Comparison of ENCODE assay signal across 21 cellular contexts in the genomic region with DNA sequence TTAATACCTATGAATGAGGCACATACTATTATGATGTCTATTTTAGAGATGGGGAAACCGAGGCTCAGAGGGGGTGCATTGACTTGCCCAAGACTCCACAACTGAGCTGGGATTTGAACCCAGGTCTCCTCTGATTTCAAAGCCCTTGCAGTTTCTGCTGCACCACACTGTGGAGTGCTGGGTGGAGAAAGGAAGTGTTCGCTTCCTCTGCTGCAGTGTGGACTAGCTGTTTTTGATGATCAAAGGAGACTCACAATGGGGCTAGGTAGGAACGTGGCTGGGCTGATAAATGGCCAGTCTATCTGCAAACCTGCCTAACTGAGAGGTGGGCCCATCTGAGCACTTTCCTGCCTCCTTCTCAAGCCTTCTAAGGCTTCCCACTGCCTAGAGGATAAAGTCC.
A peak's percentile ranks its signal among the peaks of the same experiment; 100 is the strongest.
DNase-seq lines count a peak whose midpoint lies in the region; ATAC-seq and TF ChIP-seq lines count a peak whose summit lies in the region.
"Had no signal": no experiment of that assay in that cellular context is flagged by ENCODE, and none has a peak within 500 bp of the region (broad histone marks: within the 10 kb centered on the region; RNA-seq: fewer than 3 reads in every experiment).

No MANE protein-coding gene starts in this region.

- H3K4me1 Mint-ChIP-seq in CD14-positive monocyte = peaks cover 79% of the 10 kb centered on the region
- H3K4me1 Mint-ChIP-seq in CD4-positive, alpha-beta memory T cell = peaks cover 29 to 49% (median 42%) of the 10 kb centered on the region in 4 donors
- peaks cover 60% of the 10 kb centered on the region for H3K4me1 Mint-ChIP-seq in T-helper 17 cell

- H3K4me3 ChIP-seq in CD4-positive, alpha-beta memory T cell (ENCODE audit: low read length in 2 of 2) = peak overlapping the region in 1 of 2 donors; percentile 4
- H3K4me3 ChIP-seq in left lung = no peak overlapping the region
- no peak overlapping the region for H3K4me3 ChIP-seq in uterus
- H3K4me3 ChIP-seq: GM12878, left ventricle myocardium inferior, SJSA1, suprapubic skin had no signal

- H3K27ac Mint-ChIP-seq in CD14-positive monocyte (peak overlapping the region; percentile 95 to 99 (median 97)), T-helper 17 cell (peak overlapping the region; percentile 74)
- peak overlapping the region; percentile 14 to 94 (median 77) for H3K27ac Mint-ChIP-seq in CD4-positive, alpha-beta memory T cell
- H3K27ac Mint-ChIP-seq: activated naive CD4-positive, alpha-beta T cell treated with anti-CD3 and anti-CD28 coated beads, Interleukin-2, amount 50 U/mL, for 24 hours; activated T-cell treated with anti-CD3 and anti-CD28 coated beads, Interleukin-2, amount 50 U/mL, for 72 hours; immature natural killer cell; mesothelial cell of epicardium; natural killer cell treated with Interleukin-12 subunit alpha and Interleukin-12 subunit beta and Interleukin-15 and Interleukin-18, amount 100 ng/mL, for 72 hours had no signal

- POLR2A ChIA-PET in CD4-positive, alpha-beta memory T cell (lab: Charles Lee; ENCODE audit: partially characterized antibody) = interaction anchor here (1.6 to 2.0 kb wide), 2 partner anchors 9 to 159 kb away, joined by 4 to 7 read pairs; no protein-coding TSS in a partner anchor

- DNase-seq in CD14-positive monocyte (ENCODE audit: low spot score) (no peak), T-helper 17 cell (no peak), left lung (no peak), uterus (no peak), occipital lobe (lab: John Stamatoyannopoulos, UW) (no peak)
- DNase-seq in CD4-positive, alpha-beta memory T cell = peak in 1 of 5 donors; percentile 6
- DNase-seq in stimulated activated CD8-positive, alpha-beta memory T cell treated with anti-CD3 and anti-CD28 coated beads, Interleukin-4, amount 100 ng/mL, for 48 hours = no peak
- DNase-seq: activated T-cell treated with anti-CD3 and anti-CD28 coated beads, Interleukin-2, amount 50 U/mL, for 72 hours; COR-L47; DMS79; immature natural killer cell; NCI-H1105; NCI-H2029 treated with DMSO at 0.1 percent for 48 hours had no signal

- no peaks in the 10 kb centered on the region for H3K27me3 ChIP-seq in CD4-positive, alpha-beta memory T cell (ENCODE audit: insufficient read depth, low read length)
- H3K27me3 ChIP-seq in left lung = peaks cover 20 to 79% of the 10 kb centered on the region in 2 donors
- no peaks in the 10 kb centered on the region for H3K27me3 ChIP-seq in uterus

- H3K4me3 Mint-ChIP-seq in CD14-positive monocyte (peak overlapping the region; percentile 63 to 88), T-helper 17 cell (peak overlapping the region; percentile 83)
- peak overlapping the region in 5 of 8 donors; percentile 55 to 75 (median 67) for H3K4me3 Mint-ChIP-seq in CD4-positive, alpha-beta memory T cell
- H3K4me3 Mint-ChIP-seq: activated naive CD4-positive, alpha-beta T cell treated with anti-CD3 and anti-CD28 coated beads, Interleukin-2, amount 50 U/mL, for 24 hours; activated T-cell treated with anti-CD3 and anti-CD28 coated beads, Interleukin-2, amount 50 U/mL, for 72 hours; immature natural killer cell; mesothelial cell of epicardium; natural killer cell treated with Interleukin-12 subunit alpha and Interleukin-12 subunit beta and Interleukin-15 and Interleukin-18, amount 100 ng/mL, for 72 hours had no signal

- intact Hi-C loops in CD14-positive monocyte (cut with micrococcal nuclease) (loop anchor here (5.0 to 10.0 kb wide), 2 partner anchors 157 to 201 kb away; a partner anchor contains a TSS), left lung (cut with DNase I) (no loop called here), uterus (cut with DNase I; ENCODE audit: low total_unique reads) (no loop called here)
- intact Hi-C loops in CD4-positive, alpha-beta memory T cell (cut with micrococcal nuclease) = no loop called here

- CTCF ChIA-PET in CD4-positive, alpha-beta memory T cell (lab: Charles Lee; ENCODE audit: partially characterized antibody) = interaction anchor here (1.4 to 3.2 kb wide), 3 partner anchors 26 to 32 kb away, joined by 3 to 15 read pairs (median 5); no protein-coding TSS in a partner anchor

- peaks cover 42% of the 10 kb centered on the region for H3K4me1 ChIP-seq in CD4-positive, alpha-beta memory T cell (ENCODE audit: insufficient read depth, low read length)
- H3K4me1 ChIP-seq in left lung (peaks cover 0 to 55% of the 10 kb centered on the region in 2 donors), uterus (no peaks in the 10 kb centered on the region)
- H3K4me1 ChIP-seq: SJSA1 had no signal

- H3K27ac ChIP-seq in CD4-positive, alpha-beta memory T cell (ENCODE audit: low read depth, low read length) = no peak overlapping the region
- H3K27ac ChIP-seq in left lung (peak overlapping the region in 1 of 2 donors; percentile 45), uterus (no peak overlapping the region)
- H3K27ac ChIP-seq: SJSA1, suprapubic skin had no signal

- H3K27me3 Mint-ChIP-seq in CD14-positive monocyte (ENCODE audit: low read depth in 3 of 3) = peaks cover 9 to 28% (median 15%) of the 10 kb centered on the region in 3 donors
- H3K27me3 Mint-ChIP-seq in CD4-positive, alpha-beta memory T cell = peaks cover 6 to 23% of the 10 kb centered on the region in 2 donors
- H3K27me3 Mint-ChIP-seq in T-helper 17 cell = peaks cover 19% of the 10 kb centered on the region

- TF ChIP-seq POLR2A in uterus (IDR thresholded peaks at IDR 0.05) = no peak

- no peaks in the 10 kb centered on the region for H3K36me3 ChIP-seq in CD4-positive, alpha-beta memory T cell (ENCODE audit: insufficient read depth, low read length)
- H3K36me3 ChIP-seq in left lung = no peaks in the 10 kb centered on the region
- no peaks in the 10 kb centered on the region for H3K36me3 ChIP-seq in uterus
- H3K36me3 ChIP-seq: left ventricle myocardium inferior, SJSA1, suprapubic skin had no signal

- H3K9me3 ChIP-seq in CD4-positive, alpha-beta memory T cell (ENCODE audit: control insufficient read depth in 1 of 2, low read length in 2 of 2) = no peaks in the 10 kb centered on the region
- H3K9me3 ChIP-seq in T-helper 17 cell (ENCODE audit: control insufficient read depth, low read length, poor library complexity, severe bottlenecking) (no peaks in the 10 kb centered on the region), left lung (no peaks in the 10 kb centered on the region), uterus (no peaks in the 10 kb centered on the region)
- H3K9me3 ChIP-seq: left ventricle myocardium inferior, SJSA1, suprapubic skin had no signal

- H3K9me3 Mint-ChIP-seq in CD14-positive monocyte = peaks cover 0 to 8% (median 3%) of the 10 kb centered on the region in 7 donors
- no peaks in the 10 kb centered on the region for H3K9me3 Mint-ChIP-seq in CD4-positive, alpha-beta memory T cell
- H3K9me3 Mint-ChIP-seq: activated naive CD4-positive, alpha-beta T cell treated with anti-CD3 and anti-CD28 coated beads, Interleukin-2, amount 50 U/mL, for 24 hours; activated T-cell treated with anti-CD3 and anti-CD28 coated beads, Interleukin-2, amount 50 U/mL, for 72 hours; mesothelial cell of epicardium; natural killer cell treated with Interleukin-12 subunit alpha and Interleukin-12 subunit beta and Interleukin-15 and Interleukin-18, amount 100 ng/mL, for 72 hours had no signal

- TF ChIP-seq CTCF in CD14-positive monocyte (IDR thresholded peaks at IDR 0.05) (no peak), left lung (IDR thresholded peaks at IDR 0.05) (no peak), uterus (IDR thresholded peaks at IDR 0.05) (no peak)

- ATAC-seq in T-helper 17 cell (peak; percentile 57), left lung (peak; percentile 33)
- ATAC-seq: activated CD4-positive, CD25-positive, alpha-beta regulatory T cell treated with anti-CD3 and anti-CD28 coated beads, Interleukin-2, amount 50 U/mL, for 24 hours had no signal

- H3K36me3 Mint-ChIP-seq in CD14-positive monocyte (peaks cover 0 to 18% of the 10 kb centered on the region in 2 donors), T-helper 17 cell (ENCODE audit: low read depth) (peaks cover 9% of the 10 kb centered on the region)
- no peaks in the 10 kb centered on the region for H3K36me3 Mint-ChIP-seq in CD4-positive, alpha-beta memory T cell
- H3K36me3 Mint-ChIP-seq: activated naive CD4-positive, alpha-beta T cell treated with anti-CD3 and anti-CD28 coated beads, Interleukin-2, amount 50 U/mL, for 24 hours; immature natural killer cell; mesothelial cell of epicardium; natural killer cell treated with Interleukin-12 subunit alpha and Interleukin-12 subunit beta and Interleukin-15 and Interleukin-18, amount 100 ng/mL, for 72 hours had no signal

Comparison
In these comparisons a context has a peak if more than half of its experiments do, and no peak if none do; other contexts are left out.
1. intact Hi-C loops: an anchor here in CD14-positive monocyte (5.0 to 10.0 kb wide); none called in CD4-positive, alpha-beta memory T cell, left lung and uterus.